Comparison of ENCODE assay signal across 20 cellular contexts in the genomic region with DNA sequence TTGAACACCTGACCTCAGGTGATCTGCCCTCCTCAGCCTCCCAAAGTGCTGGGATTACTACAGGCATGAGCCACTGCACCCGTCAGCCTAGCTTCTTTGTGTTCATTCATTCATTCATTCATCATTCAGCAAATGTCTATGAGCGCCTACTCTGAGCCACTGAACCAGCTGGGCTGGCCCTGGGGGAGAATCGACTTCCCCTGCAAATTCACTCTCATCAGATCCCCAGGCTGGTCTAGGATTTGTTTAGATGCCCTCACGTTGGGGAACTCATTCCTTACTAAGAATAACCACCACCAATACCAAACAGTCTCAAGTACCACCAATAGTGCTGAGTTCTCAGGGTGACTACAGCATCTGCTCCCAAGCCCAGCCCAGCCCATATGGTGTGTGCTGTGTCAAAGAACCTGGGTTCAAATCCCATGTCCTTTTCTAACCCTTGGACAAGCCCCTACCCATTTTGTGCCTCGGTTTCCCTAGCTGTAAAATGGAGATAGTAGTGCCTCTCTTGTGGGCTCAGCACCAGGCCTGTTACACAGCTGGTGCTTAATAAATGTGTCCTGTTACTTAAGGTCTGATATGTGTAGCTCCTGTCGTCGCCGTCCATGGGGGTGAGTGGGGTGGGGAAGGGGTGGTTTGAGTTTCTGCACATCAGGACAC. TPM values are rescaled to one million over a fixed set of nuclear protein-coding genes. Genes with fewer than 3 reads are reported as not detected.
DNase-seq lines count a peak whose midpoint lies in the region; ATAC-seq, FAIRE-seq and TF ChIP-seq lines count a peak whose summit lies in the region.
"Had no signal": no experiment of that assay in that cellular context is flagged by ENCODE, and none has a peak within 500 bp of the region (broad histone marks: within the 10 kb centered on the region; RNA-seq: fewer than 3 reads in every experiment).

No MANE protein-coding gene starts in this region.

- H4K20me1 ChIP-seq in IMR-90 (ENCODE audit: insufficient read depth, low read length) (no peaks in the 10 kb centered on the region; the same call in 1 of the 2 replicates), GM12878 (ENCODE audit: control insufficient read depth, insufficient read depth) (no peaks in the 10 kb centered on the region), Karpas-422 (ENCODE audit: insufficient read depth, low read depth, low read length) (no peaks in the 10 kb centered on the region)

- H3K27ac ChIP-seq in A549: no peak overlapping the region
- H3K27ac ChIP-seq in IMR-90 (ENCODE audit: insufficient read depth, low read length): no peak overlapping the region
- no peak overlapping the region for H3K27ac ChIP-seq in GM12878 (ENCODE audit: control insufficient read depth, insufficient read depth)
- no peak overlapping the region for H3K27ac ChIP-seq in foreskin keratinocyte
- no peak overlapping the region for H3K27ac ChIP-seq in Karpas-422 (ENCODE audit: low read length)

- no peak overlapping the region for H2BK120ac ChIP-seq in IMR-90 (ENCODE audit: low read depth, low read length)

- BruUV-seq in IMR-90 (replicated peaks; lab: Mats Ljungman, UMichigan) (no TSS peak), GM12878 (replicated peaks; lab: Mats Ljungman, UMichigan) (no TSS peak)

- intact Hi-C loops in IMR-90 (cut with micrococcal nuclease): no loop called here
- intact Hi-C loops in GM12878 (cut with micrococcal nuclease; ENCODE audit: unreplicated experiment): no loop called here

- ATAC-seq in A549 (no peak), IMR-90 (ENCODE audit: low read depth) (no peak), GM12878 (no peak), foreskin keratinocyte (no peak)

- dilution Hi-C loops in IMR-90 (cut with HindIII; ENCODE audit: low sequenced_read_pairs, unreplicated experiment): no loop called here

- H3K9me2 ChIP-seq in Karpas-422 (replicated peaks; ENCODE audit: insufficient read depth, low read length): no peaks in the 10 kb centered on the region

- no peak overlapping the region for H4K8ac ChIP-seq in IMR-90 (ENCODE audit: low read depth in 2 of 2, low read length in 2 of 2)

- no peaks in the 10 kb centered on the region for H3K9me1 ChIP-seq in IMR-90 (ENCODE audit: insufficient read depth, low read length)

- CTCF ChIA-PET in A549 (lab: Yijun Ruan, JAX): interaction anchor here (1.0 to 8.5 kb wide), 4 partner anchors 10 to 27 kb away, joined by 4 to 74 read pairs (median 6); a partner anchor contains a TSS
- CTCF ChIA-PET in IMR-90 (lab: Yijun Ruan, JAX): interaction anchor here (2.2 kb wide), 1 partner anchor 17 kb away, joined by 7 read pairs; a partner anchor contains a TSS
- CTCF ChIA-PET in GM12878 (lab: Yijun Ruan, JAX): interaction anchor here (0.6 to 1.7 kb wide), 2 partner anchors 17 to 82 kb away, joined by 3 read pairs; no protein-coding TSS in a partner anchor

- no peak overlapping the region for H3K14ac ChIP-seq in IMR-90 (replicated peaks; ENCODE audit: low read depth, low read length)

- DNase-seq in A549 (ENCODE audit: low read depth in 1 of 2, low spot score in 1 of 2): no peak
- DNase-seq in IMR-90: no peak
- DNase-seq in GM12878 (ENCODE audit: low read depth, low spot score): no peak
- DNase-seq in foreskin keratinocyte: no peak
- no peak for DNase-seq in Karpas-422
- DNase-seq: ACHN; BE2C; C1 segment of cervical spinal cord; CD4-positive, CD25-positive, alpha-beta regulatory T cell; CD8-positive, alpha-beta memory T cell; COR-L47; DMS 273 treated with DMSO at 0.1 percent for 48 hours; DND-41; EL; H9 had no signal

- H3K4me1 ChIP-seq in A549 (peaks cover 12% of the 10 kb centered on the region; the same call in 2 of the 3 replicates), IMR-90 (ENCODE audit: control insufficient read depth, insufficient read depth, low read length) (peaks cover 5% of the 10 kb centered on the region), GM12878 (ENCODE audit: control insufficient read depth, insufficient read depth, low read length) (peaks cover 2% of the 10 kb centered on the region), foreskin keratinocyte (no peaks in the 10 kb centered on the region), Karpas-422 (ENCODE audit: low read length) (peaks cover 7% of the 10 kb centered on the region)

- FAIRE-seq in A549 (lab: Jason Lieb, UNC): no peak
- no peak for FAIRE-seq in GM12878 (lab: Jason Lieb, UNC)
- FAIRE-seq: GM12891, GM19239, H1 had no signal

- no peak overlapping the region for H3K18ac ChIP-seq in IMR-90 (ENCODE audit: low read depth, low read length)

- RAD21 ChIA-PET in GM12878 (lab: Charles Lee; ENCODE audit: unreplicated experiment): interaction anchor here (1.2 kb wide), 1 partner anchor 17 kb away, joined by 4 read pairs; a partner anchor contains a TSS

- no peak overlapping the region for H3K23ac ChIP-seq in IMR-90 (ENCODE audit: low read depth, low read length)

- POLR2A ChIA-PET in A549 (lab: Yijun Ruan, JAX) (interaction anchor here (0.6 kb wide), 1 partner anchor 667 kb away, joined by 8 read pairs; no protein-coding TSS in a partner anchor), IMR-90 (lab: Charles Lee; ENCODE audit: unreplicated experiment) (no interaction called here), GM12878 (lab: Charles Lee) (no interaction called here)

- no peak overlapping the region for H4K91ac ChIP-seq in IMR-90 (ENCODE audit: insufficient read depth, low read depth, low read length)

- H3K4me3 ChIP-seq in A549: no peak overlapping the region
- H3K4me3 ChIP-seq in IMR-90 (ENCODE audit: insufficient read depth, low read depth, low read length): no peak overlapping the region
- H3K4me3 ChIP-seq in GM12878: no peak overlapping the region
- H3K4me3 ChIP-seq in Karpas-422 (ENCODE audit: low read length): no peak overlapping the region

- 55% methylated on average over 7 of the region's 8 CpGs for WGBS in A549 (ENCODE audit: missing lambda C conversion rate)
- 50% methylated on average over 2 of the region's 8 CpGs; no CpG with 5 or more reads in 1 of the 2 experiments for WGBS in IMR-90 (ENCODE audit: extremely low coverage in 2 of 2, insufficient read length in 1 of 2), 2 experiments
- WGBS in GM12878 (ENCODE audit: insufficient coverage, insufficient replicate concordance, low lambda C conversion rate, missing lambda C conversion rate): under 1% methylated on average over 8 of the region's 8 CpGs

- H3K9ac ChIP-seq in IMR-90 (ENCODE audit: low read depth, low read length): no peak overlapping the region
- no peak overlapping the region for H3K9ac ChIP-seq in GM12878 (ENCODE audit: control insufficient read depth, insufficient read depth, low read length)
- H3K9ac ChIP-seq in Karpas-422 (ENCODE audit: low read length): no peak overlapping the region

- H3K56ac ChIP-seq in IMR-90 (ENCODE audit: extremely low read depth, insufficient read depth, low read length): no peak overlapping the region

- no peaks in the 10 kb centered on the region for H3K79me2 ChIP-seq in GM12878 (ENCODE audit: control insufficient read depth, insufficient read depth, low read length)
- H3K79me2 ChIP-seq in Karpas-422 (ENCODE audit: low read length): no peaks in the 10 kb centered on the region

- H2AK9ac ChIP-seq in IMR-90 (replicated peaks; ENCODE audit: low read depth, low read length, poor library complexity): peak overlapping the region; percentile 55

- TF ChIP-seq POLR2A in A549 (IDR thresholded peaks at IDR 0.05; ENCODE audit: low read length) (no peak), IMR-90 (IDR thresholded peaks at IDR 0.05; ENCODE audit: low read depth, low read length) (no peak), GM12878 (IDR thresholded peaks at IDR 0.05; ENCODE audit: low read depth, low read length) (no peak)

- H2AK5ac ChIP-seq in IMR-90 (ENCODE audit: low read depth, low read length): no peak overlapping the region

- H2BK20ac ChIP-seq in IMR-90 (ENCODE audit: low read depth, low read length): no peak overlapping the region

- no peak overlapping the region for H4K5ac ChIP-seq in IMR-90 (ENCODE audit: low read depth, low read length)

- H3K9me3 ChIP-seq in A549: no peaks in the 10 kb centered on the region
- H3K9me3 ChIP-seq in IMR-90 (ENCODE audit: control insufficient read depth, insufficient read depth, low read length): no peaks in the 10 kb centered on the region
- no peaks in the 10 kb centered on the region for H3K9me3 ChIP-seq in GM12878 (replicated peaks; ENCODE audit: control insufficient read depth, insufficient read depth, low read length)
- no peaks in the 10 kb centered on the region for H3K9me3 ChIP-seq in Karpas-422 (ENCODE audit: low read length)
- H3K9me3 ChIP-seq: BE2C had no signal

- TF ChIP-seq CTCF in A549 (IDR thresholded peaks at IDR 0.05): no peak
- no peak for TF ChIP-seq CTCF in IMR-90 (conservative IDR thresholded peaks at IDR 0.05; ENCODE audit: low read depth, low read length)
- TF ChIP-seq CTCF in GM12878 (IDR thresholded peaks at IDR 0.05 in 2 of 3, conservative IDR thresholded peaks at IDR 0.05 in 1 of 3; ENCODE audit: control insufficient read depth in 2 of 3, extremely low read depth in 1 of 3, insufficient read depth in 1 of 3, low read depth in 3 of 3, low read length in 3 of 3): no peak
- no peak for TF ChIP-seq CTCF in foreskin keratinocyte (conservative IDR thresholded peaks at IDR 0.05)

- SMC1A ChIA-PET in GM12878 (lab: Charles Lee; ENCODE audit: uncharacterized antibody, unreplicated experiment): no interaction called here

- TF ChIP-seq EP300 in A549 (IDR thresholded peaks at IDR 0.05) (no peak), GM12878 (IDR thresholded peaks at IDR 0.05; ENCODE audit: borderline replicate concordance in 1 of 2, control insufficient read depth in 1 of 2, low read depth in 2 of 2, low read length in 2 of 2) (no peak)

- H2AFZ ChIP-seq in IMR-90 (replicated peaks; ENCODE audit: low read length, poor library complexity) (no peak overlapping the region), GM12878 (ENCODE audit: control insufficient read depth, low read depth, low read length) (no peak overlapping the region), Karpas-422 (ENCODE audit: low read length) (no peak overlapping the region)

- no peak overlapping the region for H3K4ac ChIP-seq in IMR-90 (ENCODE audit: low read depth, low read length)

- H2BK5ac ChIP-seq in IMR-90 (ENCODE audit: low read depth, low read length, poor library complexity, severe bottlenecking): no peak overlapping the region

- H3K36me3 ChIP-seq in IMR-90 (ENCODE audit: control insufficient read depth, insufficient read depth, low read length) (no peaks in the 10 kb centered on the region), GM12878 (ENCODE audit: control insufficient read depth in 2 of 2, insufficient read depth in 2 of 2, low read length in 1 of 2) (no peaks in the 10 kb centered on the region), Karpas-422 (ENCODE audit: insufficient read depth, low read length) (no peaks in the 10 kb centered on the region)
- H3K36me3 ChIP-seq: BE2C had no signal

- H3K4me2 ChIP-seq in A549 (0 out of 3 replicates have a peak overlapping the region, but pooled peaks have one; percentile 38), IMR-90 (ENCODE audit: low read depth, low read length) (no peak overlapping the region), GM12878 (ENCODE audit: control insufficient read depth, insufficient read depth) (no peak overlapping the region), Karpas-422 (ENCODE audit: low read depth, low read length, poor library complexity, severe bottlenecking) (no peak overlapping the region)

- H2BK15ac ChIP-seq in IMR-90 (ENCODE audit: low read depth, low read length): no peak overlapping the region

- no peaks in the 10 kb centered on the region for H3K79me1 ChIP-seq in IMR-90 (ENCODE audit: low read depth in 1 of 2, low read length in 2 of 2)

- H3K27me3 ChIP-seq in IMR-90 (ENCODE audit: control insufficient read depth, insufficient read depth, low read length): peaks cover 3% of the 10 kb centered on the region; the same call in 1 of the 2 replicates
- no peaks in the 10 kb centered on the region for H3K27me3 ChIP-seq in GM12878 (replicated peaks in 1 of 2; ENCODE audit: control insufficient read depth in 2 of 2, insufficient read depth in 2 of 2, low read length in 1 of 2)
- H3K27me3 ChIP-seq in foreskin keratinocyte: peaks cover 9% of the 10 kb centered on the region
- H3K27me3 ChIP-seq in Karpas-422 (ENCODE audit: low read length): no peaks in the 10 kb centered on the region
- H3K27me3 ChIP-seq: BE2C had no signal

- TF ChIP-seq RAD21 in A549 (conservative IDR thresholded peaks at IDR 0.05 in 1 of 2, IDR thresholded peaks at IDR 0.05 in 1 of 2) (no peak), IMR-90 (IDR thresholded peaks at IDR 0.05; ENCODE audit: low read length) (no peak), GM12878 (IDR thresholded peaks at IDR 0.05; ENCODE audit: insufficient read depth, low read depth, low read length) (no peak)

- in situ Hi-C loops in IMR-90 (cut with MboI; ENCODE audit: low sequenced_read_pairs): no loop called here
- in situ Hi-C loops in GM12878 (cut with MboI): no loop called here

RNA-seq across cellular contexts. Expression of a gene that starts 16.8 kb away (rescaled TPM):
- 0.32 and 0.38 TPM in 2 replicates for polyA plus RNA-seq in A549 (2011; rRNA removed)
- polyA plus RNA-seq in A549 (2012; cell fraction: cytosol; rRNA removed): 0.86 and 1.1 TPM in 2 replicates
- polyA plus RNA-seq in A549 (2012; cell fraction: nucleus; rRNA removed): 0.67 and 0.88 TPM in 2 replicates
- 0.45 to 0.61 TPM (median 0.50 TPM) in 3 replicates for polyA plus RNA-seq in A549 (2017; fragmentation: RNase III; extraction: RNeasy Plus Mini Kit Qiagen cat#74134 plus additional on column Dnase treatment)
- polyA minus RNA-seq in A549 (2011; rRNA and poly(A)+ RNA removed): 0.24 and 0.33 TPM in 2 replicates
- 0.18 TPM in 1 of 2 replicates, not detected in the other for total RNA-seq in IMR-90 (2012; rRNA removed)
- 0.17 and 0.37 TPM in 2 replicates for polyA plus RNA-seq in IMR-90 (2012; rRNA removed)
- polyA plus RNA-seq in IMR-90 (2012; cell fraction: cytosol; rRNA removed): 0.51 and 0.63 TPM in 2 replicates
- polyA plus RNA-seq in IMR-90 (2012; cell fraction: nucleus; rRNA removed; ENCODE audit: low replicate concordance): 0.11 and 0.35 TPM in 2 replicates
- not detected in 2 replicates for total RNA-seq in GM12878 (2013; cell fraction: nucleolus; rRNA removed)
- total RNA-seq in GM12878 (2014; rRNA removed): not detected in 2 replicates
- not detected in 2 replicates for total RNA-seq in GM12878 (2014; rRNA removed; fragmentation: Illumina TruSeq; extraction: Trizol)
- total RNA-seq in GM12878 (2021): not detected in 2 replicates
- not detected for polyA plus RNA-seq in GM12878 (2011; ENCODE audit: low read depth)
- not detected in 2 replicates for polyA plus RNA-seq in GM12878 (2011; rRNA removed)
- polyA plus RNA-seq in GM12878 (2011; cell fraction: cytosol; rRNA removed): not detected in 2 replicates
- polyA plus RNA-seq in GM12878 (2011; cell fraction: nucleus; rRNA removed): not detected in 2 replicates
- not detected in 2 replicates for polyA plus RNA-seq in GM12878 (2012)
- not detected in 2 replicates for polyA plus RNA-seq in GM12878 (2014; fragmentation: Illumina TruSeq; extraction: Trizol)
- not detected for polyA plus RNA-seq in GM12878 (2014; fragmentation: Nextera tagmentation; extraction: Ambion mirVana)
- 0.28 TPM in 1 of 2 replicates, not detected in the other for polyA plus RNA-seq in GM12878 (2014; rRNA removed)
- not detected for polyA plus RNA-seq in GM12878 (2016; fragmentation: Nextera tagmentation; extraction: Ambion mirVana)
- polyA minus RNA-seq in GM12878 (2011; rRNA and poly(A)+ RNA removed): not detected in 2 replicates
- polyA minus RNA-seq in GM12878 (2011; cell fraction: cytosol; rRNA and poly(A)+ RNA removed): not detected in 2 replicates
- polyA minus RNA-seq in GM12878 (2011; cell fraction: nucleus; rRNA and poly(A)+ RNA removed): not detected in 2 replicates
- 0.10 and 0.14 TPM in 2 replicates for total RNA-seq in foreskin keratinocyte
- polyA plus RNA-seq in foreskin keratinocyte: 0.07 and 0.11 TPM in 2 replicates
- total RNA-seq in Karpas-422 (2014; rRNA removed; shearing (Covaris generic); ENCODE audit: low replicate concordance): not detected in 2 replicates
- total RNA-seq: A172; CD4-positive, CD25-positive, alpha-beta regulatory T cell had no signal

RNA-seq across cellular contexts. Expression of a gene that starts 17.9 kb away (rescaled TPM):
- polyA plus RNA-seq in A549 (2011; rRNA removed) (0.12 TPM in 1 of 2 replicates, not detected in the other), A549 (2017; fragmentation: RNase III; extraction: RNeasy Plus Mini Kit Qiagen cat#74134 plus additional on column Dnase treatment) (not detected in 3 replicates), IMR-90 (2012; rRNA removed) (not detected in 2 replicates), GM12878 (2011; rRNA removed) (not detected in 2 replicates), GM12878 (2014; fragmentation: Illumina TruSeq; extraction: Trizol) (not detected in 2 replicates), GM12878 (2014; fragmentation: Nextera tagmentation; extraction: Ambion mirVana) (not detected), GM12878 (2014; rRNA removed) (not detected in 2 replicates), GM12878 (2016; fragmentation: Nextera tagmentation; extraction: Ambion mirVana) (not detected), foreskin keratinocyte (not detected in 2 replicates)
- polyA plus RNA-seq in A549 (2012; cell fraction: cytosol; rRNA removed): 0.03 and 0.05 TPM in 2 replicates
- not detected in 2 replicates for polyA plus RNA-seq in A549 (2012; cell fraction: nucleus; rRNA removed)
- polyA minus RNA-seq in A549 (2011; rRNA and poly(A)+ RNA removed): not detected in 2 replicates
- total RNA-seq in IMR-90 (2012; rRNA removed) (not detected in 2 replicates), GM12878 (2014; rRNA removed) (not detected in 2 replicates), GM12878 (2014; rRNA removed; fragmentation: Illumina TruSeq; extraction: Trizol) (not detected in 2 replicates), GM12878 (2021) (not detected in 2 replicates), foreskin keratinocyte (not detected in 2 replicates)
- polyA plus RNA-seq in IMR-90 (2012; cell fraction: cytosol; rRNA removed): not detected in 2 replicates
- polyA plus RNA-seq in IMR-90 (2012; cell fraction: nucleus; rRNA removed; ENCODE audit: low replicate concordance): not detected in 2 replicates
- total RNA-seq in GM12878 (2013; cell fraction: nucleolus; rRNA removed): 0.39 and 0.42 TPM in 2 replicates
- polyA plus RNA-seq in GM12878 (2011; ENCODE audit: low read depth): not detected
- not detected in 2 replicates for polyA plus RNA-seq in GM12878 (2011; cell fraction: cytosol; rRNA removed)
- polyA plus RNA-seq in GM12878 (2011; cell fraction: nucleus; rRNA removed): not detected in 2 replicates
- polyA plus RNA-seq in GM12878 (2012): not detected in 2 replicates
- polyA minus RNA-seq in GM12878 (2011; rRNA and poly(A)+ RNA removed): not detected in 2 replicates
- polyA minus RNA-seq in GM12878 (2011; cell fraction: cytosol; rRNA and poly(A)+ RNA removed): not detected in 2 replicates
- not detected in 2 replicates for polyA minus RNA-seq in GM12878 (2011; cell fraction: nucleus; rRNA and poly(A)+ RNA removed)
- total RNA-seq in Karpas-422 (2014; rRNA removed; shearing (Covaris generic); ENCODE audit: low replicate concordance): not detected in 2 replicates
- total RNA-seq: A172; CD4-positive, CD25-positive, alpha-beta regulatory T cell; CD8-positive, alpha-beta memory T cell; G401; H1 had no signal
- polyA plus RNA-seq: CD4-positive, CD25-positive, alpha-beta regulatory T cell; CD8-positive, alpha-beta memory T cell; H1 had no signal

RNA-seq across cellular contexts. Expression of a gene that starts 29.6 kb away (rescaled TPM):
- 0.09 and 0.20 TPM in 2 replicates for polyA plus RNA-seq in A549 (2011; rRNA removed)
- polyA plus RNA-seq in A549 (2012; cell fraction: cytosol; rRNA removed): 0.03 and 0.04 TPM in 2 replicates
- 0.20 and 0.59 TPM in 2 replicates for polyA plus RNA-seq in A549 (2012; cell fraction: nucleus; rRNA removed)
- 0.09 TPM in 1 of 3 replicates, not detected in the others for polyA plus RNA-seq in A549 (2017; fragmentation: RNase III; extraction: RNeasy Plus Mini Kit Qiagen cat#74134 plus additional on column Dnase treatment)
- not detected in 2 replicates for polyA minus RNA-seq in A549 (2011; rRNA and poly(A)+ RNA removed)
- not detected in 2 replicates for total RNA-seq in IMR-90 (2012; rRNA removed)
- not detected in 2 replicates for polyA plus RNA-seq in IMR-90 (2012; rRNA removed)
- polyA plus RNA-seq in IMR-90 (2012; cell fraction: cytosol; rRNA removed): not detected in 2 replicates
- polyA plus RNA-seq in IMR-90 (2012; cell fraction: nucleus; rRNA removed; ENCODE audit: low replicate concordance): not detected in 2 replicates
- 0.33 TPM in 1 of 2 replicates, not detected in the other for total RNA-seq in GM12878 (2013; cell fraction: nucleolus; rRNA removed)
- not detected in 2 replicates for total RNA-seq in GM12878 (2014; rRNA removed)
- total RNA-seq in GM12878 (2014; rRNA removed; fragmentation: Illumina TruSeq; extraction: Trizol): not detected in 2 replicates
- total RNA-seq in GM12878 (2021): 0.31 TPM in 1 of 2 replicates, not detected in the other
- not detected for polyA plus RNA-seq in GM12878 (2011; ENCODE audit: low read depth)
- polyA plus RNA-seq in GM12878 (2011; rRNA removed): not detected in 2 replicates
- 0.16 TPM in 1 of 2 replicates, not detected in the other for polyA plus RNA-seq in GM12878 (2011; cell fraction: cytosol; rRNA removed)
- 0.34 TPM in 1 of 2 replicates, not detected in the other for polyA plus RNA-seq in GM12878 (2011; cell fraction: nucleus; rRNA removed)
- polyA plus RNA-seq in GM12878 (2012): 0.38 and 0.47 TPM in 2 replicates
- polyA plus RNA-seq in GM12878 (2014; fragmentation: Illumina TruSeq; extraction: Trizol): 0.07 TPM in 1 of 2 replicates, not detected in the other
- polyA plus RNA-seq in GM12878 (2014; fragmentation: Nextera tagmentation; extraction: Ambion mirVana): not detected
- polyA plus RNA-seq in GM12878 (2014; rRNA removed): 0.04 and 0.10 TPM in 2 replicates
- polyA plus RNA-seq in GM12878 (2016; fragmentation: Nextera tagmentation; extraction: Ambion mirVana): not detected
- polyA minus RNA-seq in GM12878 (2011; rRNA and poly(A)+ RNA removed): not detected in 2 replicates
- not detected in 2 replicates for polyA minus RNA-seq in GM12878 (2011; cell fraction: cytosol; rRNA and poly(A)+ RNA removed)
- polyA minus RNA-seq in GM12878 (2011; cell fraction: nucleus; rRNA and poly(A)+ RNA removed): not detected in 2 replicates
- total RNA-seq in foreskin keratinocyte: 1.5 and 2.2 TPM in 2 replicates
- polyA plus RNA-seq in foreskin keratinocyte: 1.5 and 3.6 TPM in 2 replicates
- not detected in 2 replicates for total RNA-seq in Karpas-422 (2014; rRNA removed; shearing (Covaris generic); ENCODE audit: low replicate concordance)
- total RNA-seq: A172; CD4-positive, CD25-positive, alpha-beta regulatory T cell; CD8-positive, alpha-beta memory T cell; G401; H9 had no signal
- polyA plus RNA-seq: CD4-positive, CD25-positive, alpha-beta regulatory T cell; CD8-positive, alpha-beta memory T cell had no signal

RNA-seq across cellular contexts. Expression of a gene that starts 30.7 kb away (rescaled TPM):
- polyA plus RNA-seq in A549 (2011; rRNA removed): 15.5 and 16.3 TPM in 2 replicates
- polyA plus RNA-seq in A549 (2012; cell fraction: cytosol; rRNA removed): 53.3 and 66.5 TPM in 2 replicates
- polyA plus RNA-seq in A549 (2012; cell fraction: nucleus; rRNA removed): 222 and 288 TPM in 2 replicates
- 26.9 to 29.4 TPM (median 27.9 TPM) in 3 replicates for polyA plus RNA-seq in A549 (2017; fragmentation: RNase III; extraction: RNeasy Plus Mini Kit Qiagen cat#74134 plus additional on column Dnase treatment)
- 10.9 and 20.9 TPM in 2 replicates for polyA minus RNA-seq in A549 (2011; rRNA and poly(A)+ RNA removed)
- 12.4 and 14.2 TPM in 2 replicates for total RNA-seq in IMR-90 (2012; rRNA removed)
- 21.3 and 25.6 TPM in 2 replicates for polyA plus RNA-seq in IMR-90 (2012; rRNA removed)
- 18.7 and 45.2 TPM in 2 replicates for polyA plus RNA-seq in IMR-90 (2012; cell fraction: cytosol; rRNA removed)
- 102 and 228 TPM in 2 replicates for polyA plus RNA-seq in IMR-90 (2012; cell fraction: nucleus; rRNA removed; ENCODE audit: low replicate concordance)
- 40.0 and 53.9 TPM in 2 replicates for total RNA-seq in GM12878 (2013; cell fraction: nucleolus; rRNA removed)
- total RNA-seq in GM12878 (2014; rRNA removed): 31.4 and 34.1 TPM in 2 replicates
- total RNA-seq in GM12878 (2014; rRNA removed; fragmentation: Illumina TruSeq; extraction: Trizol): 23.7 and 24.2 TPM in 2 replicates
- 36.9 and 47.6 TPM in 2 replicates for total RNA-seq in GM12878 (2021)
- polyA plus RNA-seq in GM12878 (2011; ENCODE audit: low read depth): 68.1 TPM
- polyA plus RNA-seq in GM12878 (2011; rRNA removed): 14.2 and 22.4 TPM in 2 replicates
- 29.2 and 47.8 TPM in 2 replicates for polyA plus RNA-seq in GM12878 (2011; cell fraction: cytosol; rRNA removed)
- 122 and 160 TPM in 2 replicates for polyA plus RNA-seq in GM12878 (2011; cell fraction: nucleus; rRNA removed)
- 17.6 and 46.6 TPM in 2 replicates for polyA plus RNA-seq in GM12878 (2012)
- polyA plus RNA-seq in GM12878 (2014; fragmentation: Illumina TruSeq; extraction: Trizol): 9.8 and 28.0 TPM in 2 replicates
- 1 to 10 TPM in 1 of 2 experiments, under 1 TPM in 1; 0.64 to 1.5 TPM for polyA plus RNA-seq in GM12878 (2014; fragmentation: Nextera tagmentation; extraction: Ambion mirVana)
- 43.8 and 53.2 TPM in 2 replicates for polyA plus RNA-seq in GM12878 (2014; rRNA removed)
- polyA plus RNA-seq in GM12878 (2016; fragmentation: Nextera tagmentation; extraction: Ambion mirVana): 10 to 100 TPM; 37.6 to 38.1 TPM
- 20.3 and 29.6 TPM in 2 replicates for polyA minus RNA-seq in GM12878 (2011; rRNA and poly(A)+ RNA removed)
- polyA minus RNA-seq in GM12878 (2011; cell fraction: cytosol; rRNA and poly(A)+ RNA removed): 22.1 and 36.8 TPM in 2 replicates
- 20.7 and 39.2 TPM in 2 replicates for polyA minus RNA-seq in GM12878 (2011; cell fraction: nucleus; rRNA and poly(A)+ RNA removed)
- total RNA-seq in foreskin keratinocyte: 27.7 and 31.8 TPM in 2 replicates
- polyA plus RNA-seq in foreskin keratinocyte: 28.7 and 31.8 TPM in 2 replicates
- total RNA-seq in Karpas-422 (2014; rRNA removed; shearing (Covaris generic); ENCODE audit: low replicate concordance): 21.7 and 34.0 TPM in 2 replicates

RNA-seq across cellular contexts. Expression of a gene that starts 37.1 kb away (rescaled TPM):
- polyA plus RNA-seq in A549 (2011; rRNA removed) (0.46 and 0.65 TPM in 2 replicates), A549 (2017; fragmentation: RNase III; extraction: RNeasy Plus Mini Kit Qiagen cat#74134 plus additional on column Dnase treatment) (2.0 to 2.3 TPM (median 2.2 TPM) in 3 replicates), IMR-90 (2012; rRNA removed) (0.92 and 1.6 TPM in 2 replicates), GM12878 (2011; rRNA removed) (0.37 and 0.81 TPM in 2 replicates), GM12878 (2014; fragmentation: Illumina TruSeq; extraction: Trizol) (0.34 TPM in 1 of 2 replicates, not detected in the other), GM12878 (2014; fragmentation: Nextera tagmentation; extraction: Ambion mirVana) (not detected), GM12878 (2014; rRNA removed) (4.4 and 5.4 TPM in 2 replicates), GM12878 (2016; fragmentation: Nextera tagmentation; extraction: Ambion mirVana) (1 to 10 TPM; 1.2 to 1.4 TPM), foreskin keratinocyte (3.5 and 3.9 TPM in 2 replicates)
- 2.4 and 3.6 TPM in 2 replicates for polyA plus RNA-seq in A549 (2012; cell fraction: cytosol; rRNA removed)
- 27.6 and 34.7 TPM in 2 replicates for polyA plus RNA-seq in A549 (2012; cell fraction: nucleus; rRNA removed)
- 0.25 and 0.29 TPM in 2 replicates for polyA minus RNA-seq in A549 (2011; rRNA and poly(A)+ RNA removed)
- total RNA-seq in IMR-90 (2012; rRNA removed) (0.28 TPM in 1 of 2 replicates, not detected in the other), GM12878 (2014; rRNA removed) (2.2 and 2.8 TPM in 2 replicates), GM12878 (2014; rRNA removed; fragmentation: Illumina TruSeq; extraction: Trizol) (0.31 and 0.32 TPM in 2 replicates), GM12878 (2021) (2.5 and 3.1 TPM in 2 replicates), foreskin keratinocyte (2.0 and 2.2 TPM in 2 replicates)
- polyA plus RNA-seq in IMR-90 (2012; cell fraction: cytosol; rRNA removed): 0.21 and 0.41 TPM in 2 replicates
- 4.7 and 15.1 TPM in 2 replicates for polyA plus RNA-seq in IMR-90 (2012; cell fraction: nucleus; rRNA removed; ENCODE audit: low replicate concordance)
- 2.6 and 3.5 TPM in 2 replicates for total RNA-seq in GM12878 (2013; cell fraction: nucleolus; rRNA removed)
- polyA plus RNA-seq in GM12878 (2011; ENCODE audit: low read depth): 0.22 TPM
- polyA plus RNA-seq in GM12878 (2011; cell fraction: cytosol; rRNA removed): 1.2 and 2.7 TPM in 2 replicates
- 15.2 and 22.3 TPM in 2 replicates for polyA plus RNA-seq in GM12878 (2011; cell fraction: nucleus; rRNA removed)
- polyA plus RNA-seq in GM12878 (2012): 1.1 and 1.9 TPM in 2 replicates
- polyA minus RNA-seq in GM12878 (2011; rRNA and poly(A)+ RNA removed): 0.31 TPM in 1 of 2 replicates, not detected in the other
- polyA minus RNA-seq in GM12878 (2011; cell fraction: cytosol; rRNA and poly(A)+ RNA removed): 1.1 TPM in 1 of 2 replicates, not detected in the other
- polyA minus RNA-seq in GM12878 (2011; cell fraction: nucleus; rRNA and poly(A)+ RNA removed): 1.2 and 1.8 TPM in 2 replicates
- 0.29 TPM in 1 of 2 replicates, not detected in the other for total RNA-seq in Karpas-422 (2014; rRNA removed; shearing (Covaris generic); ENCODE audit: low replicate concordance)
- polyA plus RNA-seq: CD4-positive, CD25-positive, alpha-beta regulatory T cell had no signal
